ENCODE assay signal across 23 cellular contexts in genomic region chr6:89784838-89785237, GRCh38.
"Had no signal": no experiment of that assay in that cellular context is flagged by ENCODE, and none has a peak within 500 bp of the region (broad histone marks: within the 10 kb centered on the region; RNA-seq: fewer than 3 reads in every experiment).

No MANE protein-coding gene starts in this region.

- H3K9me3 ChIP-seq: lower lobe of right lung had no signal

- H3K4me1 ChIP-seq: esophagus muscularis mucosa, foreskin keratinocyte, gastroesophageal sphincter, heart left ventricle, left ventricle myocardium inferior, lower lobe of right lung had no signal

- H3K27ac ChIP-seq: coronary artery, dorsolateral prefrontal cortex, esophagus muscularis mucosa, foreskin keratinocyte, gastroesophageal sphincter, heart left ventricle, hepatocyte, left ventricle myocardium inferior, lower lobe of right lung had no signal

- H3K4me2 ChIP-seq: hepatocyte had no signal

- H3K27ac Mint-ChIP-seq: mesothelial cell of epicardium had no signal

- DNase-seq: dermis blood vessel endothelial cell; dorsolateral prefrontal cortex; effector CD4-positive, alpha-beta T cell; effector memory CD4-positive, alpha-beta T cell; foreskin keratinocyte; heart left ventricle; hypothalamus; left cardiac atrium; left ventricle myocardium inferior; lower lobe of right lung; mesenchymal stem cell; mucosa of descending colon had no signal

- H3K79me2 ChIP-seq: hepatocyte had no signal

- H3K4me3 ChIP-seq: coronary artery, dorsolateral prefrontal cortex, esophagus muscularis mucosa, gastroesophageal sphincter, heart left ventricle, hepatocyte, left ventricle myocardium inferior, lower lobe of right lung, mucosa of descending colon had no signal

- H3K4me1 Mint-ChIP-seq: mesothelial cell of epicardium had no signal

- H3K4me3 Mint-ChIP-seq: mesothelial cell of epicardium had no signal

- H3K27me3 ChIP-seq: dorsolateral prefrontal cortex, esophagus muscularis mucosa, foreskin keratinocyte, gastroesophageal sphincter, heart left ventricle, hepatocyte had no signal

- H2AFZ ChIP-seq: hepatocyte had no signal

- FAIRE-seq: colon, endometrium, endothelial cell of umbilical vein, frontal cortex, islet of Langerhans, keratinocyte had no signal

- ATAC-seq: foreskin keratinocyte, gastroesophageal sphincter, heart left ventricle, left cardiac atrium, lower lobe of right lung, mucosa of descending colon had no signal
